Comparison of ENCODE assay signal across 8 cellular contexts in genomic region chr7:42236266-42237161, GRCh38. TPM values are rescaled to one million over a fixed set of nuclear protein-coding genes. Genes with fewer than 3 reads are reported as not detected.
A peak's percentile ranks its signal among the peaks of the same experiment; 100 is the strongest.
DNase-seq lines count a peak whose midpoint lies in the region; ATAC-seq and TF ChIP-seq lines count a peak whose summit lies in the region.

No MANE protein-coding gene starts in this region.

- peak overlapping the region; percentile 71 for H3K4me3 Mint-ChIP-seq in activated CD4-positive, alpha-beta T cell treated with anti-CD3 and anti-CD28 coated beads, Interleukin-2, amount 10 ng/mL, durations not matched to agents 7 days and 5 days
- peak overlapping the region; percentile 41 for H3K4me3 Mint-ChIP-seq in activated CD4-positive, alpha-beta memory T cell treated with anti-CD3 and anti-CD28 coated beads for 36 hours

- H3K27ac ChIP-seq in foreskin keratinocyte = peak overlapping the region; percentile 84

- peaks cover 45% of the 10 kb centered on the region for H3K4me1 ChIP-seq in foreskin keratinocyte
- peaks cover 53% of the 10 kb centered on the region for H3K4me1 ChIP-seq in neuron (ENCODE audit: insufficient read depth, low read length)

- intact Hi-C loops in activated CD4-positive, alpha-beta memory T cell treated with anti-CD3 and anti-CD28 coated beads for 36 hours (cut with micrococcal nuclease) = loop anchor here (10.0 kb wide), 1 partner anchor 648 kb away; no protein-coding TSS in a partner anchor

- H3K36me3 Mint-ChIP-seq in activated CD4-positive, alpha-beta T cell treated with anti-CD3 and anti-CD28 coated beads, Interleukin-2, amount 10 ng/mL, durations not matched to agents 7 days and 5 days (ENCODE audit: low read depth) = no peaks in the 10 kb centered on the region
- H3K36me3 Mint-ChIP-seq in activated CD4-positive, alpha-beta memory T cell treated with anti-CD3 and anti-CD28 coated beads for 36 hours = no peaks in the 10 kb centered on the region

- peak overlapping the region; percentile 61 for H2AFZ ChIP-seq in neuron (ENCODE audit: low read depth, low read length)

- H3K4me3 ChIP-seq in neuron (ENCODE audit: low read length) = peak overlapping the region; percentile 86

- H3K9me3 Mint-ChIP-seq in activated CD4-positive, alpha-beta T cell treated with anti-CD3 and anti-CD28 coated beads, Interleukin-2, amount 10 ng/mL, durations not matched to agents 7 days and 5 days = no peaks in the 10 kb centered on the region
- no peaks in the 10 kb centered on the region for H3K9me3 Mint-ChIP-seq in activated CD4-positive, alpha-beta memory T cell treated with anti-CD3 and anti-CD28 coated beads for 36 hours

- TF ChIP-seq CTCF in foreskin keratinocyte (conservative IDR thresholded peaks at IDR 0.05) = peak; percentile 5

- no peaks in the 10 kb centered on the region for H3K27me3 ChIP-seq in foreskin keratinocyte
- H3K27me3 ChIP-seq in neuron (ENCODE audit: insufficient read depth, low read length) = no peaks in the 10 kb centered on the region

- H3K27ac Mint-ChIP-seq in activated CD4-positive, alpha-beta T cell treated with anti-CD3 and anti-CD28 coated beads, Interleukin-2, amount 10 ng/mL, durations not matched to agents 7 days and 5 days = no peak overlapping the region
- no peak overlapping the region for H3K27ac Mint-ChIP-seq in activated CD4-positive, alpha-beta memory T cell treated with anti-CD3 and anti-CD28 coated beads for 36 hours

- CTCF ChIA-PET in activated CD4-positive, alpha-beta T cell treated with anti-CD3 and anti-CD28 coated beads, Interleukin-2, amount 10 ng/mL, durations not matched to agents 7 days and 5 days (lab: Charles Lee) = no interaction called here
- CTCF ChIA-PET in activated CD4-positive, alpha-beta memory T cell treated with anti-CD3 and anti-CD28 coated beads for 36 hours (lab: Charles Lee) = no interaction called here

- DNase-seq in activated CD4-positive, alpha-beta T cell treated with anti-CD3 and anti-CD28 coated beads, Interleukin-2, amount 10 ng/mL, durations not matched to agents 7 days and 5 days = peak; percentile 9
- no peak for DNase-seq in activated CD4-positive, alpha-beta T cell treated with anti-CD3 and anti-CD28 coated beads, Interleukin-2, amount 50 U/mL, for 1 hour
- no peak for DNase-seq in activated CD4-positive, alpha-beta memory T cell treated with anti-CD3 and anti-CD28 coated beads for 36 hours
- DNase-seq in foreskin keratinocyte = peak in 1 of 2 donors; percentile 71
- DNase-seq in NCI-H345 (lab: John Stamatoyannopoulos, UW) = no peak
- no peak for DNase-seq in GDM1 (lab: John Stamatoyannopoulos, UW)

- ATAC-seq in HG03064 (IDR thresholded peaks at IDR 0.05; ENCODE audit: low read depth, unreplicated experiment) (peak; percentile 33), foreskin keratinocyte (peak; percentile 12)

- no peaks in the 10 kb centered on the region for H3K36me3 ChIP-seq in neuron (ENCODE audit: insufficient read depth, low read length)

- H3K9me3 ChIP-seq in neuron (ENCODE audit: low read length) = no peaks in the 10 kb centered on the region

- peaks cover 11% of the 10 kb centered on the region for H3K4me1 Mint-ChIP-seq in activated CD4-positive, alpha-beta T cell treated with anti-CD3 and anti-CD28 coated beads, Interleukin-2, amount 10 ng/mL, durations not matched to agents 7 days and 5 days
- H3K4me1 Mint-ChIP-seq in activated CD4-positive, alpha-beta memory T cell treated with anti-CD3 and anti-CD28 coated beads for 36 hours (ENCODE audit: low read depth) = peaks cover 7% of the 10 kb centered on the region

- peaks cover 78% of the 10 kb centered on the region for H3K27me3 Mint-ChIP-seq in activated CD4-positive, alpha-beta T cell treated with anti-CD3 and anti-CD28 coated beads, Interleukin-2, amount 10 ng/mL, durations not matched to agents 7 days and 5 days
- peaks cover 55% of the 10 kb centered on the region for H3K27me3 Mint-ChIP-seq in activated CD4-positive, alpha-beta memory T cell treated with anti-CD3 and anti-CD28 coated beads for 36 hours

- POLR2A ChIA-PET in activated CD4-positive, alpha-beta T cell treated with anti-CD3 and anti-CD28 coated beads, Interleukin-2, amount 10 ng/mL, durations not matched to agents 7 days and 5 days (lab: Charles Lee) = no interaction called here
- POLR2A ChIA-PET in activated CD4-positive, alpha-beta memory T cell treated with anti-CD3 and anti-CD28 coated beads for 36 hours (lab: Charles Lee) = no interaction called here

RNA-seq across cellular contexts. Expression of gene GLI3, which starts 0.5 kb away (rescaled TPM):
- total RNA-seq in activated CD4-positive, alpha-beta T cell treated with anti-CD3 and anti-CD28 coated beads, Interleukin-2, amount 10 ng/mL, durations not matched to agents 7 days and 5 days = under 1 TPM in 1 of 2 experiments, not detected in 1; 0.12 TPM
- total RNA-seq in activated CD4-positive, alpha-beta memory T cell treated with anti-CD3 and anti-CD28 coated beads for 36 hours = under 1 TPM in 1 of 2 experiments, not detected in 1; 0.02 TPM
- total RNA-seq in foreskin keratinocyte = 6.9 and 8.3 TPM in 2 replicates
- polyA plus RNA-seq in foreskin keratinocyte = 1.7 and 2.2 TPM in 2 replicates
